ENCODE assay signal across 25 cellular contexts in genomic region chr3:193096076-193096475, GRCh38.
"Had no signal": no experiment of that assay in that cellular context is flagged by ENCODE, and none has a peak within 500 bp of the region (broad histone marks: within the 10 kb centered on the region; RNA-seq: fewer than 3 reads in every experiment).

No MANE protein-coding gene starts in this region.

- FAIRE-seq: astrocyte, K562 had no signal

- ATAC-seq: activated CD8-positive, alpha-beta T cell treated with anti-CD3 and anti-CD28 coated beads, Interleukin-2, amount 10 ng/mL, durations not matched to agents 7 days and 5 days; K562 had no signal

- H3K36me3 Mint-ChIP-seq: activated naive CD4-positive, alpha-beta T cell treated with anti-CD3 and anti-CD28 coated beads, Interleukin-2, amount 50 U/mL, for 24 hours; activated naive CD8-positive, alpha-beta T cell treated with anti-CD3 and anti-CD28 coated beads, Interleukin-2, amount 10 ng/mL, durations not matched to agents 7 days and 5 days had no signal

- H3K27me3 ChIP-seq: body of pancreas, breast epithelium had no signal

- H3K4me3 ChIP-seq: body of pancreas, breast epithelium, K562, SK-N-MC had no signal

- H3K4me1 ChIP-seq: body of pancreas, breast epithelium had no signal

- H3K4me3 Mint-ChIP-seq: activated CD4-positive, alpha-beta T cell treated with anti-CD3 and anti-CD28 coated beads, Interleukin-2, amount 10 ng/mL, durations not matched to agents 24 days and 14 days; activated CD8-positive, alpha-beta T cell treated with anti-CD3 and anti-CD28 coated beads, Interleukin-2, amount 10 ng/mL, durations not matched to agents 7 days and 5 days; activated naive CD4-positive, alpha-beta T cell treated with anti-CD3 and anti-CD28 coated beads, Interleukin-2, amount 50 U/mL, for 24 hours; activated naive CD8-positive, alpha-beta T cell treated with anti-CD3 and anti-CD28 coated beads, Interleukin-2, amount 10 ng/mL, durations not matched to agents 7 days and 5 days; activated T-cell treated with anti-CD3 and anti-CD28 coated beads, Interleukin-2, amount 50 U/mL, for 24 hours had no signal

- H3K27ac Mint-ChIP-seq: activated CD4-positive, alpha-beta T cell treated with anti-CD3 and anti-CD28 coated beads, Interleukin-2, amount 10 ng/mL, durations not matched to agents 24 days and 14 days; activated CD8-positive, alpha-beta T cell treated with anti-CD3 and anti-CD28 coated beads, Interleukin-2, amount 10 ng/mL, durations not matched to agents 7 days and 5 days; activated naive CD4-positive, alpha-beta T cell treated with anti-CD3 and anti-CD28 coated beads, Interleukin-2, amount 50 U/mL, for 24 hours; activated naive CD8-positive, alpha-beta T cell treated with anti-CD3 and anti-CD28 coated beads, Interleukin-2, amount 10 ng/mL, durations not matched to agents 7 days and 5 days; activated T-cell treated with anti-CD3 and anti-CD28 coated beads, Interleukin-2, amount 50 U/mL, for 24 hours; activated T-helper 2 cell treated with anti-CD3 and anti-CD28 coated beads, Interferon-gamma antibody, Interleukin-2, Interleukin-4, amounts not matched to agents 10 μg/mL and 5 μg/mL and 100 μg/mL, durations not matched to agents 14 hours and 24 hours and 36 hours had no signal

- H3K27me3 Mint-ChIP-seq: activated naive CD4-positive, alpha-beta T cell treated with anti-CD3 and anti-CD28 coated beads, Interleukin-2, amount 50 U/mL, for 24 hours; activated naive CD8-positive, alpha-beta T cell treated with anti-CD3 and anti-CD28 coated beads, Interleukin-2, amount 10 ng/mL, durations not matched to agents 7 days and 5 days; activated T-cell treated with anti-CD3 and anti-CD28 coated beads, Interleukin-2, amount 50 U/mL, for 24 hours had no signal

- H3K9me3 Mint-ChIP-seq: activated CD4-positive, alpha-beta T cell treated with anti-CD3 and anti-CD28 coated beads, Interleukin-2, amount 10 ng/mL, durations not matched to agents 24 days and 14 days; activated T-helper 2 cell treated with anti-CD3 and anti-CD28 coated beads, Interferon-gamma antibody, Interleukin-2, Interleukin-4, amounts not matched to agents 10 μg/mL and 5 μg/mL and 100 μg/mL, durations not matched to agents 14 hours and 24 hours and 36 hours had no signal

- H3K9me3 ChIP-seq: body of pancreas had no signal

- H3K4me1 Mint-ChIP-seq: activated CD4-positive, alpha-beta T cell treated with anti-CD3 and anti-CD28 coated beads, Interleukin-2, amount 10 ng/mL, durations not matched to agents 24 days and 14 days; activated naive CD4-positive, alpha-beta T cell treated with anti-CD3 and anti-CD28 coated beads, Interleukin-2, amount 50 U/mL, for 24 hours; activated naive CD8-positive, alpha-beta T cell treated with anti-CD3 and anti-CD28 coated beads, Interleukin-2, amount 10 ng/mL, durations not matched to agents 7 days and 5 days had no signal

- H3K27ac ChIP-seq: body of pancreas, breast epithelium, SK-N-MC, WERI-Rb-1 had no signal

- DNase-seq: activated CD4-positive, alpha-beta T cell treated with anti-CD3 and anti-CD28 coated beads, Interleukin-2, amount 10 ng/mL, durations not matched to agents 24 days and 14 days; activated CD4-positive, alpha-beta T cell treated with anti-CD3 and anti-CD28 coated beads, Interleukin-2, amount 50 U/mL, for 48 hours; activated CD8-positive, alpha-beta T cell treated with anti-CD3 and anti-CD28 coated beads, Interleukin-2, amount 10 ng/mL, durations not matched to agents 7 days and 5 days; activated gamma-delta T cell; activated naive CD4-positive, alpha-beta T cell treated with Interleukin-2 at 50 U/mL for 16 hours; activated naive CD8-positive, alpha-beta T cell treated with anti-CD3 and anti-CD28 coated beads, Interleukin-2, amount 10 ng/mL, durations not matched to agents 7 days and 5 days; activated T-cell treated with anti-CD3 and anti-CD28 coated beads, Interleukin-2, amount 50 U/mL, for 24 hours; central memory CD4-positive, alpha-beta T cell; NCI-H146; NCI-H187; NCI-H2107; NCI-H226; NCI-H446 treated with DMSO at 0.1 percent for 48 hours; NCI-H524; OCI-M1; Right ventricle myocardium superior; T1000; WERI-Rb-1 had no signal

- H3K36me3 ChIP-seq: breast epithelium, WERI-Rb-1 had no signal
